32 cellular contexts compared by ENCODE assay signal in the genomic region with DNA sequence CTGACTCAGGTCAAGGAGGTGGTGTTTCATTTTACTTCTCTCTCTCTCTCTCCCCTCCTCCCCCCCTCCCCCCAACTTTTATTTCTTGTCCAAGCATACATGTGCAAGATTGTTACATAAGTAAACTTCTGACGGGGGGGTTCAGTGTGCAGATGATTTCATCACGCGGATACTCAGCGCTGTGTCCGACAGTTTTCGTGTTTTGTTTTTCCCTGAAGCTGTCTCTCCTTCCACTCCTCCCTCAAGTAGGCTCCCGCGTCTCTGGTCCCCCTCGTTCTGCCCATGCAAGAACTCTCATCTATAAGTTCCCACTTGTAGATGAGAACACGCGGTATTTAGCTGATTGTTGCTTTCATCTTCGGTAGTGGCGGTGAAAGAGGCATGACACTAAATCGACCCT.
"Had no signal": no experiment of that assay in that cellular context is flagged by ENCODE, and none has a peak within 500 bp of the region (broad histone marks: within the 10 kb centered on the region; RNA-seq: fewer than 3 reads in every experiment).

No MANE protein-coding gene starts in this region.

- H3K79me2 ChIP-seq: parathyroid adenoma had no signal

- H3K27ac Mint-ChIP-seq: natural killer cell; nephron; neural progenitor cell; progenitor cell of endocrine pancreas; stimulated activated memory B cell treated with anti-CD40 and anti-IgM and Interleukin-4, amounts not matched to agents 10 μg/mL and 1 μg/mL and 100 μg/mL, for 72 hours had no signal

- H3K27ac ChIP-seq: neural progenitor cell, ovary, parathyroid adenoma, psoas muscle, skin epidermis, spleen, suprapubic skin, thoracic aorta, thyroid gland, tibial nerve, upper lobe of left lung, vagina had no signal

- H3K27me3 Mint-ChIP-seq: progenitor cell of endocrine pancreas; stimulated activated naive CD8-positive, alpha-beta T cell treated with anti-CD3 and anti-CD28 coated beads, Interleukin-15, amount 100 ng/mL, for 72 hours had no signal

- H3K4me1 Mint-ChIP-seq: natural killer cell; neural progenitor cell; stimulated activated memory B cell treated with anti-CD40 and anti-IgM and Interleukin-4, amounts not matched to agents 10 μg/mL and 1 μg/mL and 100 μg/mL, for 72 hours; stimulated activated naive CD8-positive, alpha-beta T cell treated with anti-CD3 and anti-CD28 coated beads, Interleukin-15, amount 100 ng/mL, for 72 hours had no signal

- ATAC-seq: natural killer cell; psoas muscle; right cardiac atrium; sciatic nerve; stimulated activated memory B cell treated with anti-CD40 and anti-IgM and Interleukin-4, amounts not matched to agents 10 μg/mL and 1 μg/mL and 100 μg/mL, for 72 hours; stimulated activated naive CD8-positive, alpha-beta T cell treated with anti-CD3 and anti-CD28 coated beads, Interleukin-15, amount 100 ng/mL, for 72 hours; stimulated activated naive CD8-positive, alpha-beta T cell treated with anti-CD3 and anti-CD28 coated beads, Interleukin-15, Interleukin-2, amounts not matched to agents 100 U/mL and 50 U/mL, for 24 hours had no signal

- H3K4me3 ChIP-seq: neural progenitor cell, ovary, psoas muscle, skin epidermis, smooth muscle cell, spleen, suprapubic skin, thoracic aorta, thyroid gland, tibial nerve, upper lobe of left lung, vagina had no signal

- H3K4me1 ChIP-seq: parathyroid adenoma, vagina had no signal

- H3K36me3 Mint-ChIP-seq: natural killer cell; neural progenitor cell; stimulated activated memory B cell treated with anti-CD40 and anti-IgM and Interleukin-4, amounts not matched to agents 10 μg/mL and 1 μg/mL and 100 μg/mL, for 72 hours had no signal

- FAIRE-seq: urothelium cell line had no signal

- H3K4me3 Mint-ChIP-seq: natural killer cell; nephron; neural progenitor cell; stimulated activated memory B cell treated with anti-CD40 and anti-IgM and Interleukin-4, amounts not matched to agents 10 μg/mL and 1 μg/mL and 100 μg/mL, for 72 hours; stimulated activated naive CD8-positive, alpha-beta T cell treated with anti-CD3 and anti-CD28 coated beads, Interleukin-15, amount 100 ng/mL, for 72 hours had no signal

- H2AFZ ChIP-seq: neural progenitor cell, parathyroid adenoma had no signal

- H3K36me3 ChIP-seq: neural progenitor cell, ovary, spleen, suprapubic skin, thoracic aorta, thyroid gland, tibial nerve, upper lobe of left lung, vagina had no signal

- DNase-seq: natural killer cell; occipital lobe; ovary; posterior cingulate gyrus; psoas muscle; right cardiac atrium; spleen; stimulated activated CD4-positive, alpha-beta T cell treated with anti-CD3 and anti-CD28 coated beads, Interleukin-12 subunit alpha, Interleukin-12 subunit beta, amount 100 ng/mL, for 4 hours; stimulated activated CD4-positive, alpha-beta T cell treated with anti-CD3 and anti-CD28 coated beads, Interleukin-1b, Interleukin-23, amount 100 ng/mL, for 48 hours; stimulated activated CD4-positive, alpha-beta T cell treated with anti-CD3 and anti-CD28 coated beads, Interleukin-4, amount 100 ng/mL, for 1 hour; stimulated activated CD4-positive, alpha-beta T cell treated with anti-CD3 and anti-CD28 coated beads, Interleukin-4, amount 100 ng/mL, for 4 hours; stimulated activated CD8-positive, alpha-beta memory T cell treated with anti-CD3 and anti-CD28 coated beads, Interleukin-4, amount 100 ng/mL, for 48 hours; stimulated activated naive CD4-positive, alpha-beta T cell; stimulated activated naive CD8-positive, alpha-beta T cell treated with anti-CD3 and anti-CD28 coated beads, Interleukin-15, amount 100 ng/mL, for 72 hours; stimulated activated naive CD8-positive, alpha-beta T cell treated with anti-CD3 and anti-CD28 coated beads, Interleukin-15, Interleukin-2, amounts not matched to agents 100 U/mL and 50 U/mL, for 24 hours; substantia nigra; thyroid gland; trophoblast cell; upper lobe of left lung had no signal

- H3K27me3 ChIP-seq: neural progenitor cell, ovary, suprapubic skin, thyroid gland, vagina had no signal

- H3K9ac ChIP-seq: neural progenitor cell, parathyroid adenoma had no signal

- H3K9me3 ChIP-seq: ovary, psoas muscle, spleen, suprapubic skin, thoracic aorta, thyroid gland, tibial nerve, upper lobe of left lung, vagina had no signal

- H3K4me2 ChIP-seq: neural progenitor cell, smooth muscle cell had no signal
